In the genomic region with DNA sequence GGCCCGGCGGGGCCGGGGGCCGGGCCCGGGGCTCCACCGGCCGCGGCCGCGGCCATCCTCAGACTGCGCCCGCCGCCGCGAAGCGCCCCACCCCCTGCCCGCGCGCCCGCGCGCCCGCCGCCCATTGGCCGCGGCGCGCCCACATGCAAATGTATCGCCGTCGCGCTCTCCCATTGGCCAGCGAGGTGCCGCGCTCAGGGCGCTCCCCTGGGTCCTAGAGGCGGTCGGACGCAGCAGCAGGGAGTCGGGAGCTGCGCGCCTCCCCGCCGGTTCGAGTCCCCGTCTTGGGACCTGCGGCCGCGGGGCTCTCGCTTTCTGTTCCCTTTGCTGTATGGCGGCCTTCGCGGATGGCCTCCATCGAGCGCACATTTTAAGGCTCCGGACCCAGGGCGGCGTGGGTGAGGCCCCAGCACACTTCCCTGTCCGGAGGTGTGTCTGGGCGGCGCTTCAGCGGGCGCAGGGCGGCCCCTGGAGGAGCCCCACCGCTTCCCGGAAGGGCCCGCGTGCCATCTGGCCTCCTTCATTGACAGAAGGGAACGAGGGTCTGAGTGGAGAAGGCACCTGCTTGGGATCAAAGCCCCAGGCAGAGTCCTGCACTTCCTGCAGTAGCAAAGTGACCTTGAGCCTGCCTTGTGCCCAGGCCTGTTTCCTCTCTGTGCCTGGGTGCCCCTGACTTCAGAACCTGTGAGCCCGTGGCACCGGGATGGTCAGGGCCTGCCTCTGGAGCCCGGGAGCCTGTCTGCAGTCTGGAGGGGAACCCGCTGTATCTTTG, we compare ENCODE assay signal across 8 cellular contexts. TPM values are rescaled to one million over a fixed set of nuclear protein-coding genes. Genes with fewer than 3 reads are reported as not detected.
DNase-seq lines count a peak whose midpoint lies in the region; ATAC-seq, FAIRE-seq and TF ChIP-seq lines count a peak whose summit lies in the region.

A gene with protein sequence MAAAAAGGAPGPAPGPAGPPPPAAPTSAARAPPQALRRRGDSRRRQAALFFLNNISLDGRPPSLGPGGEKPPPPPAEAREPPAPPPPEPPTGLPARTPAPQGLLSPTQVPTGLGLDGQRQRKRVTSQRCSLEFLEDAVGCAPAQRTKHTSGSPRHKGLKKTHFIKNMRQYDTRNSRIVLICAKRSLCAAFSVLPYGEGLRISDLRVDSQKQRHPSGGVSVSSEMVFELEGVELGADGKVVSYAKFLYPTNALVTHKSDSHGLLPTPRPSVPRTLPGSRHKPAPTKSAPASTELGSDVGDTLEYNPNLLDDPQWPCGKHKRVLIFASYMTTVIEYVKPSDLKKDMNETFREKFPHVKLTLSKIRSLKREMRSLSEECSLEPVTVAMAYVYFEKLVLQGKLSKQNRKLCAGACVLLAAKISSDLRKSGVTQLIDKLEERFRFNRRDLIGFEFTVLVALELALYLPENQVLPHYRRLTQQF (minus strand): TSS at position 65 of the 772 bp plus-strand sequence. CDS start 9 bp downstream, at position 56.

- H2BK120ac ChIP-seq in trophoblast cell (ENCODE audit: insufficient read depth, low read length, poor library complexity) = peak within 1 kb of the TSS; percentile 29

- peaks cover 3% of the 10 kb centered on the region for H3K79me1 ChIP-seq in trophoblast cell (ENCODE audit: low read length)

- H2AK5ac ChIP-seq in trophoblast cell (ENCODE audit: low read length) = peak within 1 kb of the TSS; percentile 40

- H4K12ac ChIP-seq in trophoblast cell (ENCODE audit: low read depth, low read length) = peak within 1 kb of the TSS; percentile 2

- H3K9ac ChIP-seq in trophoblast cell (ENCODE audit: low read length) = peak within 1 kb of the TSS; percentile 70

- peak within 1 kb of the TSS; percentile 45 for H4K91ac ChIP-seq in trophoblast cell (ENCODE audit: low read depth, low read length)

- peak within 1 kb of the TSS; percentile 78 for H2AFZ ChIP-seq in trophoblast cell (ENCODE audit: insufficient read depth, low read length, poor library complexity)

- H3K4me2 ChIP-seq in trophoblast cell (ENCODE audit: low read length) = peak within 1 kb of the TSS; percentile 81

- H3K14ac ChIP-seq in trophoblast cell (ENCODE audit: low read length) = peak within 1 kb of the TSS; percentile 47

- WGBS in trophoblast cell (ENCODE audit: extremely low coverage, insufficient coverage, insufficient read length) = no CpG with 5 or more reads among the region's 73 CpGs
- WGBS in transverse colon (ENCODE audit: low coverage in 1 of 2), 2 donors = 4% methylated on average over 43 of the region's 73 CpGs; no CpG with 5 or more reads in 1 of the 2 donors

- H3K4me1 ChIP-seq in cardiac muscle cell (ENCODE audit: low read depth) = peaks cover 28% of the 10 kb centered on the region
- H3K4me1 ChIP-seq in trophoblast cell (ENCODE audit: control insufficient read depth in 1 of 2, insufficient read depth in 2 of 2, low read length in 2 of 2) = peaks cover 6 to 14% of the 10 kb centered on the region in 2 experiments
- peaks cover 32 to 58% (median 54%) of the 10 kb centered on the region in 4 donors for H3K4me1 ChIP-seq in transverse colon

- no peak within 1 kb of the TSS for H2BK12ac ChIP-seq in trophoblast cell (ENCODE audit: low read length)

- no peak for TF ChIP-seq EP300 in transverse colon (IDR thresholded peaks at IDR 0.05; ENCODE audit: low read depth)

- H3K4me3 ChIP-seq in cardiac muscle cell = peak within 1 kb of the TSS; percentile 84
- peak within 1 kb of the TSS; percentile 74 for H3K4me3 ChIP-seq in trophoblast cell (ENCODE audit: low read depth, low read length)
- H3K4me3 ChIP-seq in transverse colon = peak within 1 kb of the TSS; percentile 71 to 83 (median 74)

- H2BK5ac ChIP-seq in trophoblast cell (ENCODE audit: low read depth, low read length, poor library complexity) = no peak within 1 kb of the TSS

- intact Hi-C loops in transverse colon (cut with DNase I; ENCODE audit: low total_unique reads) = no loop called here

- H3K36me3 ChIP-seq in cardiac muscle cell (no peaks in the 10 kb centered on the region), trophoblast cell (ENCODE audit: control insufficient read depth in 1 of 2, insufficient read depth in 2 of 2, low read length in 2 of 2) (peaks cover 2 to 6% of the 10 kb centered on the region in 2 experiments), transverse colon (no peaks in the 10 kb centered on the region)

- no peaks in the 10 kb centered on the region for H3K9me3 ChIP-seq in cardiac muscle cell (ENCODE audit: low read depth)
- H3K9me3 ChIP-seq in trophoblast cell (ENCODE audit: insufficient read depth, low read depth, low read length) = peaks cover 4% of the 10 kb centered on the region
- H3K9me3 ChIP-seq in transverse colon = no peaks in the 10 kb centered on the region

- no peaks in the 10 kb centered on the region for H3K27me3 ChIP-seq in cardiac muscle cell
- H3K27me3 ChIP-seq in trophoblast cell (ENCODE audit: insufficient read depth, low read length) = no peaks in the 10 kb centered on the region
- H3K27me3 ChIP-seq in transverse colon = no peaks in the 10 kb centered on the region

- DNase-seq in GM12891 (ENCODE audit: insufficient read length, low spot score) (peak; percentile 99), NCI-H128 (lab: John Stamatoyannopoulos, UW; ENCODE audit: unreplicated experiment) (peak; percentile 92), SW 1271 (lab: John Stamatoyannopoulos, UW) (peak; percentile 84 to 91), cardiac muscle cell (ENCODE audit: low read depth in 1 of 2, low spot score in 1 of 2) (peak; percentile 96), trophoblast cell (peak; percentile 91 to 95), transverse colon (peak; percentile 94)
- peak; percentile 82 for DNase-seq in activated naive CD8-positive, alpha-beta T cell treated with anti-CD3 and anti-CD28 coated beads, Interleukin-2, amount 50 U/mL, for 16 hours (ENCODE audit: low read depth, low spot score)

- peak within 1 kb of the TSS; percentile 22 for H3K18ac ChIP-seq in trophoblast cell (ENCODE audit: low read length)

- peak; percentile 91 for ATAC-seq in HG02759 (IDR thresholded peaks at IDR 0.05; ENCODE audit: unreplicated experiment)

- H4K8ac ChIP-seq in trophoblast cell (ENCODE audit: low read depth, low read length) = peak within 1 kb of the TSS; percentile 47

- H3K79me2 ChIP-seq in trophoblast cell (ENCODE audit: control insufficient read depth, insufficient read depth, low read length, poor library complexity) = no peaks in the 10 kb centered on the region

- H3K27ac ChIP-seq in cardiac muscle cell = no peak within 1 kb of the TSS
- H3K27ac ChIP-seq in trophoblast cell (ENCODE audit: low read depth, low read length) = no peak within 1 kb of the TSS
- H3K27ac ChIP-seq in transverse colon = peak within 1 kb of the TSS; percentile 68 to 92 (median 80)

- no peak for TF ChIP-seq POLR2A in GM12891 (IDR thresholded peaks at IDR 0.05; ENCODE audit: low read depth, low read length)
- peak; percentile 36 for TF ChIP-seq POLR2A in transverse colon (IDR thresholded peaks at IDR 0.05)

- peak within 1 kb of the TSS; percentile 40 for H3K4ac ChIP-seq in trophoblast cell (ENCODE audit: low read depth, low read length)

- TF ChIP-seq CTCF in cardiac muscle cell (IDR thresholded peaks at IDR 0.05; ENCODE audit: low read depth, low read length) (no peak), transverse colon (IDR thresholded peaks at IDR 0.05) (peak in 4 of 5 experiments; percentile 10 to 70 (median 40))

- in situ Hi-C loops in transverse colon (cut with MboI; ENCODE audit: low pct_ligation_motif_present in 1 of 4, low pct_unique_long_range_greater_than_20kb in 1 of 4, low sequenced_read_pairs in 3 of 4) = no loop called here

- peak; percentile 90 for FAIRE-seq in GM12891 (lab: Jason Lieb, UNC)

- no peak within 1 kb of the TSS for H3K23ac ChIP-seq in trophoblast cell (ENCODE audit: low read length)

TF ChIP-seq in GM12891, 5 proteins besides CTCF, POLR2A, EP300 and RAD21:
- TF ChIP-seq PAX5 (IDR thresholded peaks at IDR 0.05; ENCODE audit: insufficient read depth, low read length, severe bottlenecking) (no peak), TAF1 (IDR thresholded peaks at IDR 0.05; ENCODE audit: low read depth, low read length) (peak; percentile 87), POU2F2 (IDR thresholded peaks at IDR 0.05; ENCODE audit: low read depth, low read length) (peak; percentile 98), SPI1 (IDR thresholded peaks at IDR 0.05; ENCODE audit: low read depth, low read length) (no peak), POLR2AphosphoS5 (IDR thresholded peaks at IDR 0.05; ENCODE audit: low read depth, low read length) (no peak)

RNA-seq across cellular contexts. Expression of the gene that starts here (rescaled TPM):
- 4.9 TPM for polyA plus RNA-seq in GM12891 (2012; ENCODE audit: low read depth, missing spikeins)
- 15.5 and 17.9 TPM in 2 replicates for total RNA-seq in cardiac muscle cell
- 21.4 and 23.8 TPM in 2 replicates for polyA plus RNA-seq in cardiac muscle cell
- polyA plus RNA-seq in trophoblast cell (2013) = 15.0 and 15.1 TPM in 2 replicates
- 10 to 100 TPM in 1 of 4 donors, 1 to 10 TPM in 3; 3.7 to 10.1 (median 8.5) TPM for total RNA-seq in transverse colon

Comparison
In these comparisons a context has a peak if more than half of its experiments do, and no peak if none do; other contexts are left out.
1. H3K27ac ChIP-seq: peak in transverse colon (4 of 4); none in cardiac muscle cell (single experiment) and trophoblast cell (single experiment).
2. Peak in every context shown above with its lines, with median percentiles within 50 percentile points of each other: DNase-seq and H3K4me3 ChIP-seq.